ENCODE assay signal across 8 cellular contexts in the genomic region with DNA sequence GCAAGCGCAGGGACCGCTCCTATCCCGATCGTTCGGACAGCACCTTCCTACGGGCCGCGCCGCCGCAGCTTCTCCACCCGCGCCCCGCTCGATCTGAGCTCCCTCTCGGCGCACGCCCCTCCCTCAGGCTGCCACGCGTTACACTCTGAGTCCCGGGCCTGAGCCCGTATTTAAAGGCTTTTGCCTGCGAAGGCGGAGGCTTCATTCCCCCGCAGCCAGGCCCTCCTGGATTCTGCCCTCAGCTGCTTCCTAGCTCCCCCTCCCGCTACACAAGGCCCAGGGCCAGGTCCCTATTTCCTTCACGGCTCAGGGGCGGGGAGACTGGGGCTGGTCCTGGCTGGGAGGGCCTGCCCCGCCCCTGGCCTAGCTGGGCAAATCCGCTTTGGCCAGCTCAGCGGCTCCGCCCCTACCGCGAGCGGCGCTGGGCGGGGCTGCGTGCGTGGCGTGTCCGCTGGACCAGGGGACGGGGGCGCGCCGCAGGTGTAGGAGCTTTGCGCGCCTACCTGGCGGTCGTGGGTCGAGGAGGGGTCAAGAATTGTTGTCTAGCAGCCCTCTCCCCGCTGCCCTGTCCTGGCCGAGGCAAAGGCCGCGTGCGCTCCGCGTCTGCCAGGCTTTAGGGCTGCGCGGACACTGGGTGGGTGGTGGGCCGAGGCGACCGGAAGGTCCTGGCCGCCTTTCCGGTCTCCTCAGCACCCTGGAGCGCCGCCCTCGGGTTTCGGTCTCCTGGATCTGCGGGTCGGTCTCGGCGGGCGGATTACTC. TPM values are rescaled to one million over a fixed set of nuclear protein-coding genes. Genes with fewer than 3 reads are reported as not detected.
DNase-seq lines count a peak whose midpoint lies in the region; ATAC-seq lines count a peak whose summit lies in the region.

A gene (minus strand): TSS at position 144 of the 760 bp plus-strand sequence. CDS start 5,927 bp downstream, outside the sequence.

- DNase-seq in C1 segment of cervical spinal cord (lab: John Stamatoyannopoulos, UW) (peak; percentile 35 to 98 (median 95)), NCI-H69 (lab: John Stamatoyannopoulos, UW) (peak; percentile 95), cortex of kidney (lab: John Stamatoyannopoulos, UW) (peak; percentile 65), left kidney (ENCODE audit: low read depth, low spot score) (peak; percentile 100)
- DNase-seq in activated CD4-positive, alpha-beta T cell treated with anti-CD3 and anti-CD28 coated beads, Interleukin-2, amount 10 ng/mL, durations not matched to agents 7 days and 5 days: peak; percentile 92
- DNase-seq in stimulated activated CD4-positive, alpha-beta T cell treated with anti-CD3 and anti-CD28 coated beads, Interleukin-2, amount 100 ng/mL, for 24 hours: peak; percentile 92 to 94

- peak within 1 kb of the TSS; percentile 98 for H3K4me3 Mint-ChIP-seq in activated CD4-positive, alpha-beta T cell treated with anti-CD3 and anti-CD28 coated beads, Interleukin-2, amount 10 ng/mL, durations not matched to agents 7 days and 5 days

- H3K9me3 Mint-ChIP-seq in activated CD4-positive, alpha-beta T cell treated with anti-CD3 and anti-CD28 coated beads, Interleukin-2, amount 10 ng/mL, durations not matched to agents 7 days and 5 days: peaks cover 16% of the 10 kb centered on the region

- ATAC-seq in GM19328 (IDR thresholded peaks at IDR 0.05; ENCODE audit: unreplicated experiment) (peak; percentile 98), HG03520 (IDR thresholded peaks at IDR 0.05; ENCODE audit: unreplicated experiment) (peak; percentile 95)

- peaks cover 18% of the 10 kb centered on the region for H3K4me1 Mint-ChIP-seq in activated CD4-positive, alpha-beta T cell treated with anti-CD3 and anti-CD28 coated beads, Interleukin-2, amount 10 ng/mL, durations not matched to agents 7 days and 5 days

- POLR2A ChIA-PET in activated CD4-positive, alpha-beta T cell treated with anti-CD3 and anti-CD28 coated beads, Interleukin-2, amount 10 ng/mL, durations not matched to agents 7 days and 5 days (lab: Charles Lee): interaction anchor here (0.5 to 0.6 kb wide), 2 partner anchors 170 to 544 kb away, joined by 3 to 10 read pairs; no protein-coding TSS in a partner anchor

- peak within 1 kb of the TSS; percentile 94 for H3K27ac Mint-ChIP-seq in activated CD4-positive, alpha-beta T cell treated with anti-CD3 and anti-CD28 coated beads, Interleukin-2, amount 10 ng/mL, durations not matched to agents 7 days and 5 days

- no peaks in the 10 kb centered on the region for H3K27me3 Mint-ChIP-seq in activated CD4-positive, alpha-beta T cell treated with anti-CD3 and anti-CD28 coated beads, Interleukin-2, amount 10 ng/mL, durations not matched to agents 7 days and 5 days

- peaks cover 22% of the 10 kb centered on the region for H3K36me3 Mint-ChIP-seq in activated CD4-positive, alpha-beta T cell treated with anti-CD3 and anti-CD28 coated beads, Interleukin-2, amount 10 ng/mL, durations not matched to agents 7 days and 5 days (ENCODE audit: low read depth)

- CTCF ChIA-PET in activated CD4-positive, alpha-beta T cell treated with anti-CD3 and anti-CD28 coated beads, Interleukin-2, amount 10 ng/mL, durations not matched to agents 7 days and 5 days (lab: Charles Lee): interaction anchor here (0.6 to 1.1 kb wide), 3 partner anchors 19 to 501 kb away, joined by 3 to 7 read pairs (median 3); a partner anchor contains a TSS

RNA-seq across cellular contexts. Expression of the gene that starts here (rescaled TPM):
- total RNA-seq in activated CD4-positive, alpha-beta T cell treated with anti-CD3 and anti-CD28 coated beads, Interleukin-2, amount 10 ng/mL, durations not matched to agents 7 days and 5 days: 10 to 100 TPM; 12.3 TPM

Comparison
In these comparisons a context has a peak if more than half of its experiments do, and no peak if none do; other contexts are left out.
1. Peak in every context shown above with its lines: DNase-seq and ATAC-seq.